11 cellular contexts compared by ENCODE assay signal in genomic region chr18:75489493-75490190, GRCh38.
DNase-seq lines count a peak whose midpoint lies in the region; ATAC-seq and TF ChIP-seq lines count a peak whose summit lies in the region.
"Had no signal": no experiment of that assay in that cellular context is flagged by ENCODE, and none has a peak within 500 bp of the region (broad histone marks: within the 10 kb centered on the region; RNA-seq: fewer than 3 reads in every experiment).

No MANE protein-coding gene starts in this region.

- H3K36me3 Mint-ChIP-seq in stimulated activated naive B cell treated with anti-CD40 and anti-IgM and Interleukin-4, amounts not matched to agents 10 μg/mL and 1 μg/mL and 100 μg/mL, for 72 hours: no peaks in the 10 kb centered on the region

- H3K27me3 ChIP-seq in effector memory CD4-positive, alpha-beta T cell (replicated peaks; ENCODE audit: control insufficient read depth, insufficient read depth, low read length, poor library complexity, severe bottlenecking): no peaks in the 10 kb centered on the region
- H3K27me3 ChIP-seq: gastroesophageal sphincter had no signal

- H3K27ac Mint-ChIP-seq in stimulated activated naive B cell treated with anti-CD40 and anti-IgM and Interleukin-4, amounts not matched to agents 10 μg/mL and 1 μg/mL and 100 μg/mL, for 72 hours: no peak overlapping the region

- no peaks in the 10 kb centered on the region for H3K27me3 Mint-ChIP-seq in stimulated activated naive B cell treated with anti-CD40 and anti-IgM and Interleukin-4, amounts not matched to agents 10 μg/mL and 1 μg/mL and 100 μg/mL, for 72 hours

- DNase-seq in GM04503 (ENCODE audit: low read depth): peak; percentile 92
- DNase-seq in RKO (ENCODE audit: low spot score): peak; percentile 83
- DNase-seq in fibroblast of mammary gland (ENCODE audit: low read depth): peak; percentile 97
- DNase-seq in retinal pigment epithelial cell (ENCODE audit: low read depth): peak; percentile 49
- DNase-seq in effector memory CD4-positive, alpha-beta T cell: no peak
- DNase-seq in GM13977 (ENCODE audit: low spot score): no peak
- no peak for DNase-seq in stimulated activated naive B cell treated with anti-CD40 and anti-IgM and Interleukin-4, amounts not matched to agents 10 μg/mL and 1 μg/mL and 100 μg/mL, for 72 hours
- no peak for DNase-seq in 8988T
- DNase-seq: NCI-H187, stomach had no signal

- H3K9me3 ChIP-seq in effector memory CD4-positive, alpha-beta T cell (ENCODE audit: control insufficient read depth, low read length): no peaks in the 10 kb centered on the region
- H3K9me3 ChIP-seq: gastroesophageal sphincter, stomach had no signal

- H3K4me1 ChIP-seq in effector memory CD4-positive, alpha-beta T cell (ENCODE audit: control insufficient read depth, insufficient read depth, low read length, poor library complexity, severe bottlenecking): no peaks in the 10 kb centered on the region
- H3K4me1 ChIP-seq: gastroesophageal sphincter, stomach had no signal

- no peaks in the 10 kb centered on the region for H3K36me3 ChIP-seq in effector memory CD4-positive, alpha-beta T cell (ENCODE audit: control insufficient read depth, insufficient read depth, low read length)
- H3K36me3 ChIP-seq: gastroesophageal sphincter, stomach had no signal

- H3K4me1 Mint-ChIP-seq in stimulated activated naive B cell treated with anti-CD40 and anti-IgM and Interleukin-4, amounts not matched to agents 10 μg/mL and 1 μg/mL and 100 μg/mL, for 72 hours: no peaks in the 10 kb centered on the region

- H3K9me3 Mint-ChIP-seq in stimulated activated naive B cell treated with anti-CD40 and anti-IgM and Interleukin-4, amounts not matched to agents 10 μg/mL and 1 μg/mL and 100 μg/mL, for 72 hours: no peaks in the 10 kb centered on the region

- no peak overlapping the region for H3K4me3 Mint-ChIP-seq in stimulated activated naive B cell treated with anti-CD40 and anti-IgM and Interleukin-4, amounts not matched to agents 10 μg/mL and 1 μg/mL and 100 μg/mL, for 72 hours

- in situ Hi-C loops in GM13977 (cut with MboI; ENCODE audit: low pct_unique_long_range_greater_than_20kb, low sequenced_read_pairs, unreplicated experiment): no loop called here

- H3K4me3 ChIP-seq in fibroblast of mammary gland (ENCODE audit: control insufficient read depth, low read depth, low read length) (no peak overlapping the region), retinal pigment epithelial cell (ENCODE audit: low read length) (no peak overlapping the region)
- H3K4me3 ChIP-seq in effector memory CD4-positive, alpha-beta T cell (ENCODE audit: insufficient read depth, low read depth, low read length, poor library complexity, severe bottlenecking): no peak overlapping the region
- H3K4me3 ChIP-seq: gastroesophageal sphincter, stomach had no signal

- no peak for ATAC-seq in stimulated activated naive B cell treated with anti-CD40 and anti-IgM and Interleukin-4, amounts not matched to agents 10 μg/mL and 1 μg/mL and 100 μg/mL, for 72 hours (replicated peaks)
- ATAC-seq: gastroesophageal sphincter had no signal

- H3K27ac ChIP-seq in effector memory CD4-positive, alpha-beta T cell (ENCODE audit: insufficient read depth, low read length, poor library complexity, severe bottlenecking): no peak overlapping the region
- H3K27ac ChIP-seq: gastroesophageal sphincter had no signal

- TF ChIP-seq CTCF in fibroblast of mammary gland (conservative IDR thresholded peaks at IDR 0.05; ENCODE audit: control insufficient read depth, insufficient read depth, low read depth, low read length): no peak
- no peak for TF ChIP-seq CTCF in retinal pigment epithelial cell (conservative IDR thresholded peaks at IDR 0.05; ENCODE audit: low read depth, low read length)
- TF ChIP-seq CTCF in GM13977 (IDR thresholded peaks at IDR 0.05; ENCODE audit: extremely low read depth, insufficient read depth, missing control alignments): no peak

Comparison
In these comparisons a context has a peak if more than half of its experiments do, and no peak if none do; other contexts are left out.
1. DNase-seq: peak in GM04503 (single experiment), RKO (single experiment), fibroblast of mammary gland (single experiment) and retinal pigment epithelial cell (single experiment); none in effector memory CD4-positive, alpha-beta T cell (0 of 3), GM13977 (single experiment), stimulated activated naive B cell treated with anti-CD40 and anti-IgM and Interleukin-4, amounts not matched to agents 10 μg/mL and 1 μg/mL and 100 μg/mL, for 72 hours (single experiment) and 8988T (single experiment).